20 cellular contexts compared by ENCODE assay signal in genomic region chr17:8324132-8324531, GRCh38. TPM values are rescaled to one million over a fixed set of nuclear protein-coding genes. Genes with fewer than 3 reads are reported as not detected.
DNase-seq lines count a peak whose midpoint lies in the region; ATAC-seq, FAIRE-seq and TF ChIP-seq lines count a peak whose summit lies in the region.
"Had no signal": no experiment of that assay in that cellular context is flagged by ENCODE, and none has a peak within 500 bp of the region (broad histone marks: within the 10 kb centered on the region; RNA-seq: fewer than 3 reads in every experiment).

No MANE protein-coding gene starts in this region.

- H3K9ac ChIP-seq in K562 (ENCODE audit: insufficient read depth in 1 of 2, low read depth in 2 of 2, low read length in 2 of 2) (no peak overlapping the region), parathyroid adenoma (no peak overlapping the region)
- H3K9ac ChIP-seq: BLaER1 treated with 17β-estradiol and CSF1 and Interleukin-3, amounts not matched to agents 10 nM and 100 nM had no signal

- H3K27me3 Mint-ChIP-seq in CD14-positive monocyte (ENCODE audit: low read depth in 3 of 3) = peaks cover 42 to 48% (median 45%) of the 10 kb centered on the region in 3 donors
- peaks cover 26% of the 10 kb centered on the region for H3K27me3 Mint-ChIP-seq in GM23338 (ENCODE audit: insufficient read depth, low read depth, poor library complexity)

- H3K4me1 Mint-ChIP-seq in CD14-positive monocyte = peaks cover 27% of the 10 kb centered on the region
- peaks cover 15% of the 10 kb centered on the region for H3K4me1 Mint-ChIP-seq in GM23338

- no peak overlapping the region for H3K4me2 ChIP-seq in GM23338
- H3K4me2 ChIP-seq in K562 (ENCODE audit: insufficient read depth, low read length) = no peak overlapping the region
- H3K4me2 ChIP-seq in parathyroid adenoma (ENCODE audit: low read length) = peak overlapping the region; percentile 40

- H3K36me3 ChIP-seq in GM23338 (ENCODE audit: insufficient read depth) (no peaks in the 10 kb centered on the region), K562 (ENCODE audit: control insufficient read depth, insufficient read depth, low read length) (no peaks in the 10 kb centered on the region), parathyroid adenoma (ENCODE audit: control insufficient read depth, insufficient read depth, low read length) (no peaks in the 10 kb centered on the region)
- H3K36me3 ChIP-seq: BLaER1 treated with 17β-estradiol and CSF1 and Interleukin-3, amounts not matched to agents 10 nM and 100 nM had no signal

- CTCF ChIA-PET in K562 (lab: Yijun Ruan, JAX; ENCODE audit: low intra/inter-chr PET ratio) = no interaction called here

- 0 out of 2 replicates have a peak, but pooled peaks cover 3% of the 10 kb centered on the region for H4K20me1 ChIP-seq in GM23338 (replicated peaks; ENCODE audit: insufficient read depth)
- H4K20me1 ChIP-seq in K562 (replicated peaks; ENCODE audit: control insufficient read depth, insufficient read depth, low read length) = no peaks in the 10 kb centered on the region
- H4K20me1 ChIP-seq: BLaER1 treated with 17β-estradiol and CSF1 and Interleukin-3, amounts not matched to agents 10 nM and 100 nM had no signal

- H3K27ac ChIP-seq in GM23338 (ENCODE audit: low read depth) (no peak overlapping the region), K562 (ENCODE audit: extremely low read depth, low read depth, low read length) (no peak overlapping the region), parathyroid adenoma (no peak overlapping the region)
- H3K27ac ChIP-seq: BLaER1 treated with 17β-estradiol and CSF1 and Interleukin-3, amounts not matched to agents 10 nM and 100 nM; RWPE1 had no signal

- POLR2A ChIA-PET in K562 (lab: Yijun Ruan, JAX) = no interaction called here

- no peak overlapping the region for H3K4me3 ChIP-seq in GM23338
- H3K4me3 ChIP-seq in K562 = no peak overlapping the region
- H3K4me3 ChIP-seq in parathyroid adenoma (ENCODE audit: low read depth, low read length) = no peak overlapping the region
- H3K4me3 ChIP-seq: BLaER1 treated with 17β-estradiol and CSF1 and Interleukin-3, amounts not matched to agents 10 nM and 100 nM had no signal

- H3K27ac Mint-ChIP-seq in CD14-positive monocyte (no peak overlapping the region), GM23338 (no peak overlapping the region)

- H3K4me1 ChIP-seq in GM23338 (ENCODE audit: insufficient read depth) (peaks cover 12% of the 10 kb centered on the region; the same call in 1 of the 2 replicates), K562 (replicated peaks in 1 of 2; ENCODE audit: control insufficient read depth in 2 of 2, insufficient read depth in 2 of 2, low read length in 2 of 2) (peaks cover 0 to 16% of the 10 kb centered on the region in 2 experiments; a peak in 3 of 5 replicates), parathyroid adenoma (no peaks in the 10 kb centered on the region)

- WGBS in K562 (ENCODE audit: insufficient coverage, low coverage, missing lambda C conversion rate) = 36% methylated on average over 5 of the region's 5 CpGs

- H3K9me2 ChIP-seq in GM23338 (ENCODE audit: insufficient read depth) = no peaks in the 10 kb centered on the region

- no peaks in the 10 kb centered on the region for H3K9me1 ChIP-seq in K562 (ENCODE audit: control insufficient read depth, insufficient read depth, low read length)

- no peak overlapping the region for H2AFZ ChIP-seq in GM23338
- H2AFZ ChIP-seq in K562 (ENCODE audit: low read depth, low read length) = no peak overlapping the region; the same call in 1 of the 2 replicates
- H2AFZ ChIP-seq in parathyroid adenoma = no peak overlapping the region

- H3K9me3 ChIP-seq in K562 (replicated peaks; ENCODE audit: control insufficient read depth, insufficient read depth, low read depth, low read length) (no peaks in the 10 kb centered on the region), parathyroid adenoma (ENCODE audit: control insufficient read depth, low read length) (no peaks in the 10 kb centered on the region)

- H3K9me3 Mint-ChIP-seq in CD14-positive monocyte (peaks cover 0 to 9% (median 3%) of the 10 kb centered on the region in 7 donors), GM23338 (no peaks in the 10 kb centered on the region; the same call in 2 of the 3 replicates)

- BruUV-seq in K562 (replicated peaks; lab: Mats Ljungman, UMichigan) = no TSS peak

- TF ChIP-seq RAD21 in K562 (CRISPR knock-in tag; conservative IDR thresholded peaks at IDR 0.05 in 1 of 2, IDR thresholded peaks at IDR 0.05 in 1 of 2) = no peak

- no peak for FAIRE-seq in K562 (lab: Jason Lieb, UNC)
- FAIRE-seq: D721Med had no signal

- no peak for TF ChIP-seq CTCF in CD14-positive monocyte (IDR thresholded peaks at IDR 0.05)
- TF ChIP-seq CTCF in GM23338 (conservative IDR thresholded peaks at IDR 0.05; ENCODE audit: low read depth in 2 of 2) = peak; percentile 29 to 50; a peak in 3 of 4 replicates
- TF ChIP-seq CTCF in K562 (IDR thresholded peaks at IDR 0.05 in 2 of 3, conservative IDR thresholded peaks at IDR 0.05 in 1 of 3; ENCODE audit: insufficient read depth in 2 of 3, low read depth in 1 of 3, low read length in 3 of 3) = peak in 2 of 3 experiments; percentile 11 to 29; a peak in 1 of 6 replicates
- TF ChIP-seq CTCF in parathyroid adenoma (IDR thresholded peaks at IDR 0.05) = no peak

- H3K4me3 Mint-ChIP-seq in CD14-positive monocyte (no peak overlapping the region), GM23338 (no peak overlapping the region)

- in situ Hi-C loops in K562 (cut with MboI) = no loop called here

- H3K36me3 Mint-ChIP-seq in CD14-positive monocyte (no peaks in the 10 kb centered on the region), GM23338 (ENCODE audit: low read depth) (peaks cover 4% of the 10 kb centered on the region; the same call in 1 of the 3 replicates)

- TF ChIP-seq POLR2A in K562 (conservative IDR thresholded peaks at IDR 0.05) = no peak

- no peaks in the 10 kb centered on the region for H3F3A ChIP-seq in GM23338 (replicated peaks; ENCODE audit: low read depth)

- TF ChIP-seq EP300 in K562 (IDR thresholded peaks at IDR 0.05; ENCODE audit: low read length) = no peak

- H3K27me3 ChIP-seq in GM23338 (ENCODE audit: insufficient read depth) (peaks cover 33% of the 10 kb centered on the region), K562 (ENCODE audit: control insufficient read depth in 2 of 2, insufficient read depth in 2 of 2, low read length in 2 of 2) (no peaks in the 10 kb centered on the region), parathyroid adenoma (ENCODE audit: control insufficient read depth, insufficient read depth, low read length) (no peaks in the 10 kb centered on the region)

- no peaks in the 10 kb centered on the region for H3K79me2 ChIP-seq in GM23338 (replicated peaks; ENCODE audit: insufficient read depth)
- H3K79me2 ChIP-seq in K562 (ENCODE audit: control insufficient read depth, insufficient read depth, low read length) = no peaks in the 10 kb centered on the region
- H3K79me2 ChIP-seq in parathyroid adenoma = no peaks in the 10 kb centered on the region

- intact Hi-C loops in CD14-positive monocyte (cut with micrococcal nuclease) = no loop called here
- intact Hi-C loops in K562 (cut with micrococcal nuclease) = no loop called here

- no peak for ATAC-seq in GM23338
- no peak for ATAC-seq in K562
- no peak for ATAC-seq in GM21360 (IDR thresholded peaks at IDR 0.05; ENCODE audit: unreplicated experiment)
- ATAC-seq: PC-3 had no signal

- DNase-seq in CD14-positive monocyte (ENCODE audit: low spot score) (peak; percentile 11), GM23338 (ENCODE audit: low spot score) (no peak), K562 (ENCODE audit: extremely low read depth in 1 of 4, low spot score in 3 of 4) (no peak), amniotic stem cell (lab: John Stamatoyannopoulos, UW) (no peak), DMS53 (lab: John Stamatoyannopoulos, UW) (no peak)
- DNase-seq: DMS79, KG1, NCI-H1417, NCI-H187 treated with DMSO at 0.1 percent for 48 hours, NCI-H226, NCI-H524, PC-3, SIG-M5 had no signal

RNA-seq across cellular contexts. Expression of gene ARHGEF15, which starts 14.1 kb away (rescaled TPM):
- polyA plus RNA-seq in CD14-positive monocyte (not detected), GM23338 (2016; fragmentation: Nextera tagmentation; extraction: Ambion mirVana) (0.26 and 0.50 TPM in 2 replicates), K562 (2011; rRNA removed) (not detected in 2 replicates), K562 (2014; fragmentation: Illumina TruSeq; extraction: Trizol) (not detected in 2 replicates), K562 (2014; fragmentation: Nextera tagmentation; extraction: Ambion mirVana) (not detected), K562 (2014; rRNA removed) (not detected in 2 replicates)
- 0.43 and 0.52 TPM in 2 replicates for total RNA-seq in GM23338 (2014; rRNA removed; shearing (Covaris generic))
- total RNA-seq in K562 (2011; cell fraction: chromatin; rRNA removed; ENCODE audit: low replicate concordance) = not detected in 2 replicates
- not detected in 2 replicates for total RNA-seq in K562 (2011; cell fraction: nucleolus; rRNA removed)
- total RNA-seq in K562 (2011; cell fraction: nucleoplasm; rRNA removed) = not detected in 2 replicates
- total RNA-seq in K562 (2014; rRNA removed) (not detected in 2 replicates), K562 (2014; rRNA removed; fragmentation: Illumina TruSeq; extraction: Trizol) (not detected in 2 replicates), K562 (2015; rRNA removed; fragmentation: Illumina TruSeq; extraction: Trizol) (not detected in 2 replicates), K562 (2021) (not detected in 2 replicates)
- 0.01 TPM in 1 of 2 replicates, not detected in the other for polyA plus RNA-seq in K562 (2011; cell fraction: cytosol; rRNA removed)
- polyA plus RNA-seq in K562 (2011; cell fraction: nucleus; rRNA removed) = not detected in 2 replicates
- 0.03 TPM in 1 of 2 replicates, not detected in the other for polyA plus RNA-seq in K562 (2012)
- not detected in 2 replicates for polyA minus RNA-seq in K562 (2011; rRNA and poly(A)+ RNA removed)
- polyA minus RNA-seq in K562 (2011; cell fraction: cytosol; rRNA and poly(A)+ RNA removed) = not detected in 2 replicates
- not detected in 2 replicates for polyA minus RNA-seq in K562 (2011; cell fraction: nucleus; rRNA and poly(A)+ RNA removed)
- total RNA-seq: A673, M059J, PC-3 had no signal

RNA-seq across cellular contexts. Expression of gene ODF4, which starts 15.5 kb away (rescaled TPM):
- polyA plus RNA-seq in CD14-positive monocyte = not detected
- not detected in 2 replicates for total RNA-seq in GM23338 (2014; rRNA removed; shearing (Covaris generic))
- not detected in 2 replicates for polyA plus RNA-seq in GM23338 (2016; fragmentation: Nextera tagmentation; extraction: Ambion mirVana)
- total RNA-seq in K562 (2011; cell fraction: chromatin; rRNA removed; ENCODE audit: low replicate concordance) = not detected in 2 replicates
- not detected in 2 replicates for total RNA-seq in K562 (2011; cell fraction: nucleolus; rRNA removed)
- not detected in 2 replicates for total RNA-seq in K562 (2011; cell fraction: nucleoplasm; rRNA removed)
- not detected in 2 replicates for total RNA-seq in K562 (2014; rRNA removed)
- not detected in 2 replicates for total RNA-seq in K562 (2014; rRNA removed; fragmentation: Illumina TruSeq; extraction: Trizol)
- total RNA-seq in K562 (2015; rRNA removed; fragmentation: Illumina TruSeq; extraction: Trizol) = not detected in 2 replicates
- not detected in 2 replicates for total RNA-seq in K562 (2021)
- polyA plus RNA-seq in K562 (2011; rRNA removed) = not detected in 2 replicates
- not detected in 2 replicates for polyA plus RNA-seq in K562 (2011; cell fraction: cytosol; rRNA removed)
- polyA plus RNA-seq in K562 (2011; cell fraction: nucleus; rRNA removed) = not detected in 2 replicates
- not detected in 2 replicates for polyA plus RNA-seq in K562 (2012)
- not detected in 2 replicates for polyA plus RNA-seq in K562 (2014; fragmentation: Illumina TruSeq; extraction: Trizol)
- not detected for polyA plus RNA-seq in K562 (2014; fragmentation: Nextera tagmentation; extraction: Ambion mirVana)
- polyA plus RNA-seq in K562 (2014; rRNA removed) = not detected in 2 replicates
- not detected in 2 replicates for polyA minus RNA-seq in K562 (2011; rRNA and poly(A)+ RNA removed)
- polyA minus RNA-seq in K562 (2011; cell fraction: cytosol; rRNA and poly(A)+ RNA removed) = not detected in 2 replicates
- not detected in 2 replicates for polyA minus RNA-seq in K562 (2011; cell fraction: nucleus; rRNA and poly(A)+ RNA removed)
- total RNA-seq: A673, M059J, PC-3 had no signal

RNA-seq across cellular contexts. Expression of gene SLC25A35, which starts 28.9 kb away (rescaled TPM):
- polyA plus RNA-seq in CD14-positive monocyte (1 to 10 TPM in 1 of 2 donors, under 1 TPM in 1; 0.96 to 3.8 TPM), GM23338 (2016; fragmentation: Nextera tagmentation; extraction: Ambion mirVana) (3.2 and 3.6 TPM in 2 replicates), K562 (2011; rRNA removed) (2.0 and 3.3 TPM in 2 replicates), K562 (2014; fragmentation: Illumina TruSeq; extraction: Trizol) (4.4 and 5.1 TPM in 2 replicates), K562 (2014; fragmentation: Nextera tagmentation; extraction: Ambion mirVana) (1 to 10 TPM in 1 of 2 experiments, under 1 TPM in 1; 0.93 to 1.6 TPM), K562 (2014; rRNA removed) (4.4 and 6.2 TPM in 2 replicates)
- total RNA-seq in GM23338 (2014; rRNA removed; shearing (Covaris generic)) = 2.3 and 4.7 TPM in 2 replicates
- 18.4 and 34.5 TPM in 2 replicates for total RNA-seq in K562 (2011; cell fraction: chromatin; rRNA removed; ENCODE audit: low replicate concordance)
- 12.9 and 13.0 TPM in 2 replicates for total RNA-seq in K562 (2011; cell fraction: nucleolus; rRNA removed)
- total RNA-seq in K562 (2011; cell fraction: nucleoplasm; rRNA removed) = 19.7 and 31.4 TPM in 2 replicates
- total RNA-seq in K562 (2014; rRNA removed) (0.95 and 2.8 TPM in 2 replicates), K562 (2014; rRNA removed; fragmentation: Illumina TruSeq; extraction: Trizol) (1.0 and 1.1 TPM in 2 replicates), K562 (2015; rRNA removed; fragmentation: Illumina TruSeq; extraction: Trizol) (1.4 and 1.8 TPM in 2 replicates), K562 (2021) (5.2 and 5.3 TPM in 2 replicates)
- polyA plus RNA-seq in K562 (2011; cell fraction: cytosol; rRNA removed) = 1.8 and 2.2 TPM in 2 replicates
- 26.8 and 38.9 TPM in 2 replicates for polyA plus RNA-seq in K562 (2011; cell fraction: nucleus; rRNA removed)
- polyA plus RNA-seq in K562 (2012) = 6.8 and 12.3 TPM in 2 replicates
- 1.0 and 1.4 TPM in 2 replicates for polyA minus RNA-seq in K562 (2011; rRNA and poly(A)+ RNA removed)
- 1.4 and 1.5 TPM in 2 replicates for polyA minus RNA-seq in K562 (2011; cell fraction: cytosol; rRNA and poly(A)+ RNA removed)
- polyA minus RNA-seq in K562 (2011; cell fraction: nucleus; rRNA and poly(A)+ RNA removed) = 2.9 and 3.9 TPM in 2 replicates

RNA-seq across cellular contexts. Expression of gene RANGRF, which starts 35.7 kb away (rescaled TPM):
- polyA plus RNA-seq in CD14-positive monocyte (10 to 100 TPM; 31.7 to 34.3 TPM), GM23338 (2016; fragmentation: Nextera tagmentation; extraction: Ambion mirVana) (52.4 and 53.7 TPM in 2 replicates), K562 (2011; rRNA removed) (14.7 and 17.0 TPM in 2 replicates), K562 (2014; fragmentation: Illumina TruSeq; extraction: Trizol) (23.3 TPM in 2 replicates), K562 (2014; fragmentation: Nextera tagmentation; extraction: Ambion mirVana) (10 to 100 TPM; 48.7 to 60.0 TPM), K562 (2014; rRNA removed) (16.0 and 20.6 TPM in 2 replicates)
- 11.2 and 15.8 TPM in 2 replicates for total RNA-seq in GM23338 (2014; rRNA removed; shearing (Covaris generic))
- 5.1 and 15.0 TPM in 2 replicates for total RNA-seq in K562 (2011; cell fraction: chromatin; rRNA removed; ENCODE audit: low replicate concordance)
- 14.6 and 14.7 TPM in 2 replicates for total RNA-seq in K562 (2011; cell fraction: nucleolus; rRNA removed)
- total RNA-seq in K562 (2011; cell fraction: nucleoplasm; rRNA removed) = 13.1 and 14.4 TPM in 2 replicates
- total RNA-seq in K562 (2014; rRNA removed) (15.4 and 18.4 TPM in 2 replicates), K562 (2014; rRNA removed; fragmentation: Illumina TruSeq; extraction: Trizol) (7.2 and 7.6 TPM in 2 replicates), K562 (2015; rRNA removed; fragmentation: Illumina TruSeq; extraction: Trizol) (10.1 and 11.6 TPM in 2 replicates), K562 (2021) (17.3 and 17.6 TPM in 2 replicates)
- polyA plus RNA-seq in K562 (2011; cell fraction: cytosol; rRNA removed) = 20.0 and 29.0 TPM in 2 replicates
- polyA plus RNA-seq in K562 (2011; cell fraction: nucleus; rRNA removed) = 34.9 and 41.5 TPM in 2 replicates
- 24.2 and 24.4 TPM in 2 replicates for polyA plus RNA-seq in K562 (2012)
- polyA minus RNA-seq in K562 (2011; rRNA and poly(A)+ RNA removed) = 5.0 and 7.7 TPM in 2 replicates
- polyA minus RNA-seq in K562 (2011; cell fraction: cytosol; rRNA and poly(A)+ RNA removed) = 7.2 and 10.2 TPM in 2 replicates
- polyA minus RNA-seq in K562 (2011; cell fraction: nucleus; rRNA and poly(A)+ RNA removed) = 3.2 and 3.9 TPM in 2 replicates

Comparison
In these comparisons a context has a peak if more than half of its experiments do, and no peak if none do; other contexts are left out.
1. CTCF ChIP-seq: peak in GM23338 (2 of 2) and K562 (2 of 3); none in CD14-positive monocyte (single experiment) and parathyroid adenoma (single experiment).